In genomic region chr13:113765241-113765910, GRCh38 we compare ENCODE assay signal across 24 cellular contexts. TPM values are rescaled to one million over a fixed set of nuclear protein-coding genes. Genes with fewer than 3 reads are reported as not detected.
DNase-seq lines count a peak whose midpoint lies in the region; ATAC-seq lines count a peak whose summit lies in the region.
"Had no signal": no experiment of that assay in that cellular context is flagged by ENCODE, and none has a peak within 500 bp of the region (broad histone marks: within the 10 kb centered on the region; RNA-seq: fewer than 3 reads in every experiment).

No MANE protein-coding gene starts in this region.

- H3K27ac Mint-ChIP-seq in activated naive CD4-positive, alpha-beta T cell treated with anti-CD3 and anti-CD28 coated beads, Interleukin-2, amount 50 U/mL, for 24 hours = peak overlapping the region; percentile 41
- H3K27ac Mint-ChIP-seq in activated T-helper 17 cell treated with anti-CD3 and anti-CD28 coated beads, Interleukin-2, amount 50 U/mL, for 72 hours = no peak overlapping the region
- H3K27ac Mint-ChIP-seq: activated CD4-positive, alpha-beta T cell treated with anti-CD3 and anti-CD28 coated beads for 36 hours; activated naive CD8-positive, alpha-beta T cell treated with anti-CD3 and anti-CD28 coated beads for 36 hours; activated T-cell treated with anti-CD3 and anti-CD28 coated beads, Interleukin-2, amount 50 U/mL, for 72 hours; CD4-positive, alpha-beta T cell; type B pancreatic cell had no signal

- ATAC-seq in left colon (peak; percentile 42), GM21515 (IDR thresholded peaks at IDR 0.05; ENCODE audit: unreplicated experiment) (no peak)
- ATAC-seq in activated T-helper 17 cell treated with anti-CD3 and anti-CD28 coated beads, Interleukin-2, amount 50 U/mL, for 72 hours (replicated peaks) = no peak
- ATAC-seq: activated CD4-positive, alpha-beta T cell treated with anti-CD3 and anti-CD28 coated beads for 36 hours; activated T-cell treated with anti-CD3 and anti-CD28 coated beads, Interleukin-2, amount 50 U/mL, for 72 hours; left lobe of liver had no signal

- H3K4me3 Mint-ChIP-seq in activated naive CD4-positive, alpha-beta T cell treated with anti-CD3 and anti-CD28 coated beads, Interleukin-2, amount 50 U/mL, for 24 hours = no peak overlapping the region
- no peak overlapping the region for H3K4me3 Mint-ChIP-seq in activated T-helper 17 cell treated with anti-CD3 and anti-CD28 coated beads, Interleukin-2, amount 50 U/mL, for 72 hours
- H3K4me3 Mint-ChIP-seq: activated CD4-positive, alpha-beta T cell treated with anti-CD3 and anti-CD28 coated beads for 36 hours; activated naive CD8-positive, alpha-beta T cell treated with anti-CD3 and anti-CD28 coated beads for 36 hours; activated T-cell treated with anti-CD3 and anti-CD28 coated beads, Interleukin-2, amount 50 U/mL, for 72 hours; CD4-positive, alpha-beta T cell; neural crest cell; type B pancreatic cell had no signal

- H3K9me3 Mint-ChIP-seq in activated naive CD4-positive, alpha-beta T cell treated with anti-CD3 and anti-CD28 coated beads, Interleukin-2, amount 50 U/mL, for 24 hours = no peaks in the 10 kb centered on the region
- no peaks in the 10 kb centered on the region for H3K9me3 Mint-ChIP-seq in activated T-helper 17 cell treated with anti-CD3 and anti-CD28 coated beads, Interleukin-2, amount 50 U/mL, for 72 hours
- H3K9me3 Mint-ChIP-seq: activated naive CD8-positive, alpha-beta T cell treated with anti-CD3 and anti-CD28 coated beads for 36 hours; activated T-cell treated with anti-CD3 and anti-CD28 coated beads, Interleukin-2, amount 50 U/mL, for 72 hours; CD4-positive, alpha-beta T cell; neural crest cell; type B pancreatic cell had no signal

- no peak for DNase-seq in activated naive CD4-positive, alpha-beta T cell treated with anti-CD3 and anti-CD28 coated beads, Interleukin-2, amount 50 U/mL, for 16 hours
- DNase-seq in SW480 (ENCODE audit: low spot score) (peak; percentile 56), left colon (no peak), NCI-H2227 treated with DMSO at 0.1 percent for 48 hours (lab: John Stamatoyannopoulos, UW) (no peak), NCI-H82 (lab: John Stamatoyannopoulos, UW) (no peak)
- DNase-seq: activated CD4-positive, alpha-beta T cell treated with anti-CD3 and anti-CD28 coated beads for 36 hours; activated naive CD8-positive, alpha-beta T cell treated with anti-CD3 and anti-CD28 coated beads for 36 hours; activated T-cell treated with anti-CD3 and anti-CD28 coated beads, Interleukin-2, amount 50 U/mL, for 72 hours; CD4-positive, alpha-beta T cell; cerebellar nuclear complex; DMS53; GF-D8; Kasumi-1; NCI-H1092; NCI-H1930; NCI-H446 treated with DMSO at 0.1 percent for 48 hours; stimulated activated CD4-positive, alpha-beta T cell treated with anti-CD3 and anti-CD28 coated beads, Interleukin-4, amount 100 ng/mL, for 4 hours; SW 1271 had no signal

- H3K4me1 Mint-ChIP-seq in activated naive CD4-positive, alpha-beta T cell treated with anti-CD3 and anti-CD28 coated beads, Interleukin-2, amount 50 U/mL, for 24 hours = no peaks in the 10 kb centered on the region
- H3K4me1 Mint-ChIP-seq in activated T-helper 17 cell treated with anti-CD3 and anti-CD28 coated beads, Interleukin-2, amount 50 U/mL, for 72 hours = peaks cover 3% of the 10 kb centered on the region
- H3K4me1 Mint-ChIP-seq: activated CD4-positive, alpha-beta T cell treated with anti-CD3 and anti-CD28 coated beads for 36 hours; activated naive CD8-positive, alpha-beta T cell treated with anti-CD3 and anti-CD28 coated beads for 36 hours had no signal

- no peaks in the 10 kb centered on the region for H3K36me3 Mint-ChIP-seq in activated naive CD4-positive, alpha-beta T cell treated with anti-CD3 and anti-CD28 coated beads, Interleukin-2, amount 50 U/mL, for 24 hours
- no peaks in the 10 kb centered on the region for H3K36me3 Mint-ChIP-seq in activated T-helper 17 cell treated with anti-CD3 and anti-CD28 coated beads, Interleukin-2, amount 50 U/mL, for 72 hours (ENCODE audit: low read depth)
- H3K36me3 Mint-ChIP-seq: activated naive CD8-positive, alpha-beta T cell treated with anti-CD3 and anti-CD28 coated beads for 36 hours; type B pancreatic cell had no signal

- intact Hi-C loops in left colon (cut with DNase I, micrococcal nuclease) = no loop called here

- H3K27me3 Mint-ChIP-seq in activated naive CD4-positive, alpha-beta T cell treated with anti-CD3 and anti-CD28 coated beads, Interleukin-2, amount 50 U/mL, for 24 hours = peaks cover 25% of the 10 kb centered on the region
- peaks cover 25% of the 10 kb centered on the region for H3K27me3 Mint-ChIP-seq in activated T-helper 17 cell treated with anti-CD3 and anti-CD28 coated beads, Interleukin-2, amount 50 U/mL, for 72 hours

RNA-seq across cellular contexts. Expression of gene TMEM255B, which starts 6.3 kb away (rescaled TPM):
- total RNA-seq in left colon = 1 to 10 TPM; 1.9 to 2.4 TPM
- total RNA-seq in activated T-helper 17 cell treated with anti-CD3 and anti-CD28 coated beads, Interleukin-2, amount 50 U/mL, for 72 hours = 1 to 10 TPM; 2.0 TPM
